ENCODE assay signal across 8 cellular contexts in genomic region chr14:106845286-106846087, GRCh38.
DNase-seq lines count a peak whose midpoint lies in the region; ATAC-seq and TF ChIP-seq lines count a peak whose summit lies in the region.

No MANE protein-coding gene starts in this region.

- peak; percentile 6 for DNase-seq in BE2C
- DNase-seq in activated CD4-positive, alpha-beta T cell treated with anti-CD3 and anti-CD28 coated beads for 48 hours = peak; percentile 74
- peak; percentile 21 to 58 for DNase-seq in stimulated activated CD4-positive, alpha-beta T cell treated with anti-CD3 and anti-CD28 coated beads, Interleukin-4, amount 100 ng/mL, for 4 hours
- DNase-seq in GM19240 (ENCODE audit: insufficient read length, low spot score) = no peak
- DNase-seq in mesothelial cell of epicardium (ENCODE audit: low spot score in 2 of 2, unreplicated experiment in 2 of 2) = no peak

- peaks cover 81% of the 10 kb centered on the region for H3K9me3 Mint-ChIP-seq in mesothelial cell of epicardium

- H3K79me2 ChIP-seq in KMS-11 (ENCODE audit: insufficient read depth, low read depth) = no peaks in the 10 kb centered on the region

- ATAC-seq in gastroesophageal sphincter = no peak

- H3K9me3 ChIP-seq in BE2C (no peaks in the 10 kb centered on the region), gastroesophageal sphincter (no peaks in the 10 kb centered on the region)

- WGBS in gastroesophageal sphincter (ENCODE audit: low coverage in 1 of 2), 2 donors = 53 to 65% methylated on average over 6 to 8 of the region's 17 CpGs

- H3K36me3 ChIP-seq in BE2C (no peaks in the 10 kb centered on the region), KMS-11 (ENCODE audit: insufficient read depth) (no peaks in the 10 kb centered on the region), gastroesophageal sphincter (no peaks in the 10 kb centered on the region)

- H3K27ac Mint-ChIP-seq in mesothelial cell of epicardium = no peak overlapping the region

- no peaks in the 10 kb centered on the region for H3K27me3 Mint-ChIP-seq in mesothelial cell of epicardium (ENCODE audit: low read depth)

- H3K27me3 ChIP-seq in BE2C (peaks cover 47% of the 10 kb centered on the region), KMS-11 (ENCODE audit: insufficient read depth, low read depth) (peaks cover 28% of the 10 kb centered on the region; the same call in 1 of the 2 replicates), gastroesophageal sphincter (peaks cover 44% of the 10 kb centered on the region)

- no peaks in the 10 kb centered on the region for H4K20me1 ChIP-seq in KMS-11 (ENCODE audit: insufficient read depth)

- H2AFZ ChIP-seq in KMS-11 (ENCODE audit: low read depth) = no peak overlapping the region

- TF ChIP-seq POLR2A in GM19099 (IDR thresholded peaks at IDR 0.05; ENCODE audit: extremely low read depth, insufficient read length, low read depth) = peak; percentile 57
- no peak for TF ChIP-seq POLR2A in gastroesophageal sphincter (IDR thresholded peaks at IDR 0.05)

- no peaks in the 10 kb centered on the region for H3K36me3 Mint-ChIP-seq in mesothelial cell of epicardium

- no peak for TF ChIP-seq CTCF in BE2C (IDR thresholded peaks at IDR 0.05; ENCODE audit: low read depth, low read length)
- TF ChIP-seq CTCF in KMS-11 (conservative IDR thresholded peaks at IDR 0.05; ENCODE audit: low read depth, low read length) = no peak
- TF ChIP-seq CTCF in gastroesophageal sphincter (IDR thresholded peaks at IDR 0.05) = no peak
- no peak for TF ChIP-seq CTCF in mesothelial cell of epicardium (IDR thresholded peaks at IDR 0.05; ENCODE audit: unreplicated experiment)

- no peak overlapping the region for H3K9ac ChIP-seq in KMS-11

- H3K4me1 Mint-ChIP-seq in mesothelial cell of epicardium = no peaks in the 10 kb centered on the region

- no peak for TF ChIP-seq EP300 in gastroesophageal sphincter (IDR thresholded peaks at IDR 0.05)

- H3K4me3 Mint-ChIP-seq in mesothelial cell of epicardium = no peak overlapping the region

- H3K4me2 ChIP-seq in KMS-11 = peak overlapping the region; percentile 79; the same call in 1 of the 2 replicates

- H3K4me3 ChIP-seq in BE2C (ENCODE audit: low read depth, low read length) = peak overlapping the region; percentile 62
- no peak overlapping the region for H3K4me3 ChIP-seq in KMS-11 (IDR thresholded peaks at IDR 0.05; ENCODE audit: insufficient read depth, low read depth, low read length)
- H3K4me3 ChIP-seq in gastroesophageal sphincter = peak overlapping the region; percentile 8 to 44

- H3K27ac ChIP-seq in KMS-11 = no peak overlapping the region
- peak overlapping the region in 3 of 4 donors; percentile 60 to 73 (median 66) for H3K27ac ChIP-seq in gastroesophageal sphincter

- H3K4me1 ChIP-seq in BE2C (no peaks in the 10 kb centered on the region), KMS-11 (ENCODE audit: low read depth, poor library complexity, severe bottlenecking) (peaks cover 7% of the 10 kb centered on the region), gastroesophageal sphincter (no peaks in the 10 kb centered on the region)

Comparison
In these comparisons a context has a peak if more than half of its experiments do, and no peak if none do; other contexts are left out.
1. DNase-seq: peak in BE2C (single experiment), activated CD4-positive, alpha-beta T cell treated with anti-CD3 and anti-CD28 coated beads for 48 hours (single experiment) and stimulated activated CD4-positive, alpha-beta T cell treated with anti-CD3 and anti-CD28 coated beads, Interleukin-4, amount 100 ng/mL, for 4 hours (2 of 2); none in GM19240 (single experiment) and mesothelial cell of epicardium (0 of 2).